Comparison of ENCODE assay signal across 19 cellular contexts in genomic region chr3:168155207-168155785, GRCh38.
"Had no signal": no experiment of that assay in that cellular context is flagged by ENCODE, and none has a peak within 500 bp of the region (broad histone marks: within the 10 kb centered on the region; RNA-seq: fewer than 3 reads in every experiment).

No MANE protein-coding gene starts in this region.

- H3K4me3 ChIP-seq: cardiac muscle cell, tibial artery, uterus had no signal

- DNase-seq: activated B cell treated with CpG ODN at 0.5 μM for 24 hours; activated CD4-positive, alpha-beta memory T cell treated with anti-CD3 and anti-CD28 coated beads, Interleukin-2, amount 10 ng/mL, durations not matched to agents 7 days and 5 days; activated CD4-positive, alpha-beta T cell treated with anti-CD3 and anti-CD28 coated beads for 48 hours; activated CD8-positive, alpha-beta memory T cell treated with anti-CD3 and anti-CD28 coated beads, Interleukin-2, amount 10 ng/mL, durations not matched to agents 7 days and 5 days; amniotic stem cell; foreskin keratinocyte; glutamatergic neuron; hippocampal formation; nephron progenitor cell; occipital lobe; stimulated activated naive CD8-positive, alpha-beta T cell treated with anti-CD3 and anti-CD28 coated beads, Interleukin-15, Interleukin-2, amounts not matched to agents 100 U/mL and 50 U/mL, for 24 hours; substantia nigra; T-helper 2 cell; tibial artery; uterus had no signal

- ATAC-seq: activated CD8-positive, alpha-beta memory T cell treated with anti-CD3 and anti-CD28 coated beads, Interleukin-2, amount 10 ng/mL, durations not matched to agents 7 days and 5 days; foreskin keratinocyte; stimulated activated naive CD8-positive, alpha-beta T cell treated with anti-CD3 and anti-CD28 coated beads, Interleukin-15, Interleukin-2, amounts not matched to agents 100 U/mL and 50 U/mL, for 24 hours had no signal

- H3K27me3 ChIP-seq: cardiac muscle cell, foreskin keratinocyte, uterus had no signal

- H3K36me3 ChIP-seq: cardiac muscle cell, tibial artery had no signal

- FAIRE-seq: colon, keratinocyte, TTC549 had no signal

- H3K27ac ChIP-seq: cardiac muscle cell, foreskin keratinocyte, tibial artery, uterus had no signal

- H3K4me1 ChIP-seq: foreskin keratinocyte, tibial artery, uterus had no signal
